ENCODE assay signal across 19 cellular contexts in genomic region chr1:32285658-32286057, GRCh38. TPM values are rescaled to one million over a fixed set of nuclear protein-coding genes. Genes with fewer than 3 reads are reported as not detected.
DNase-seq lines count a peak whose midpoint lies in the region; ATAC-seq, FAIRE-seq and TF ChIP-seq lines count a peak whose summit lies in the region.
"Had no signal": no experiment of that assay in that cellular context is flagged by ENCODE, and none has a peak within 500 bp of the region (broad histone marks: within the 10 kb centered on the region; RNA-seq: fewer than 3 reads in every experiment).

No MANE protein-coding gene starts in this region.

- H3K9me2 ChIP-seq in OCI-LY7 (ENCODE audit: insufficient read depth, low read length): no peaks in the 10 kb centered on the region

- H2AFZ ChIP-seq in OCI-LY7 (ENCODE audit: low read length) (no peak overlapping the region), K562 (ENCODE audit: low read depth, low read length) (peak overlapping the region; percentile 37), osteoblast (ENCODE audit: low read length) (no peak overlapping the region)
- H2AFZ ChIP-seq: GM23338 had no signal

- no peaks in the 10 kb centered on the region for H3K27me3 Mint-ChIP-seq in activated naive CD4-positive, alpha-beta T cell treated with anti-CD3 and anti-CD28 coated beads, Interleukin-2, amount 10 ng/mL, durations not matched to agents 7 days and 5 days
- no peaks in the 10 kb centered on the region for H3K27me3 Mint-ChIP-seq in activated CD4-positive, alpha-beta T cell treated with anti-CD3 and anti-CD28 coated beads for 36 hours
- H3K27me3 Mint-ChIP-seq: B cell; CD4-positive, alpha-beta T cell had no signal

- BruUV-seq in OCI-LY7 (replicated peaks; lab: Mats Ljungman, UMichigan) (TSS peak; percentile 77), K562 (replicated peaks; lab: Mats Ljungman, UMichigan) (no TSS peak)

- no peak for TF ChIP-seq EP300 in K562 (IDR thresholded peaks at IDR 0.05; ENCODE audit: low read length)
- no peak for TF ChIP-seq EP300 in transverse colon (IDR thresholded peaks at IDR 0.05; ENCODE audit: low read depth)

- no peak for TF ChIP-seq CTCF in OCI-LY7 (conservative IDR thresholded peaks at IDR 0.05; ENCODE audit: low read length)
- TF ChIP-seq CTCF in K562 (IDR thresholded peaks at IDR 0.05 in 2 of 3, conservative IDR thresholded peaks at IDR 0.05 in 1 of 3; ENCODE audit: insufficient read depth in 2 of 3, low read depth in 1 of 3, low read length in 3 of 3): no peak
- no peak for TF ChIP-seq CTCF in osteoblast (IDR thresholded peaks at IDR 0.05; ENCODE audit: extremely low read depth, low read depth, low read length)
- TF ChIP-seq CTCF in transverse colon (IDR thresholded peaks at IDR 0.05): no peak

- POLR2A ChIA-PET in OCI-LY7 (lab: Charles Lee) (no interaction called here), K562 (lab: Yijun Ruan, JAX) (no interaction called here)
- POLR2A ChIA-PET in activated CD4-positive, alpha-beta T cell treated with anti-CD3 and anti-CD28 coated beads for 36 hours (lab: Charles Lee): no interaction called here

- 39% methylated on average over 3 of the region's 3 CpGs for WGBS in K562 (ENCODE audit: insufficient coverage, low coverage, missing lambda C conversion rate)
- WGBS in transverse colon (ENCODE audit: low coverage in 1 of 2), 2 donors: 91% methylated on average over 3 of the region's 3 CpGs; no CpG with 5 or more reads in 1 of the 2 donors

- H3K36me3 Mint-ChIP-seq in activated naive CD4-positive, alpha-beta T cell treated with anti-CD3 and anti-CD28 coated beads, Interleukin-2, amount 10 ng/mL, durations not matched to agents 7 days and 5 days: peaks cover 29% of the 10 kb centered on the region
- peaks cover 34% of the 10 kb centered on the region for H3K36me3 Mint-ChIP-seq in activated CD4-positive, alpha-beta T cell treated with anti-CD3 and anti-CD28 coated beads for 36 hours (ENCODE audit: low read depth)

- H3K27ac ChIP-seq in OCI-LY7 (ENCODE audit: low read depth, low read length, poor library complexity, severe bottlenecking) (no peak overlapping the region), K562 (ENCODE audit: extremely low read depth, low read depth, low read length) (no peak overlapping the region), osteoblast (ENCODE audit: low read depth, low read length) (no peak overlapping the region), transverse colon (no peak overlapping the region)
- H3K27ac ChIP-seq: HL-60 had no signal

- DNase-seq in activated naive CD4-positive, alpha-beta T cell treated with anti-CD3 and anti-CD28 coated beads, Interleukin-2, amount 10 ng/mL, durations not matched to agents 7 days and 5 days: no peak
- no peak for DNase-seq in activated naive CD4-positive, alpha-beta T cell (lab: John Stamatoyannopoulos, UW)
- no peak for DNase-seq in OCI-LY7 (ENCODE audit: low spot score)
- DNase-seq in K562 (ENCODE audit: extremely low read depth in 1 of 4, low spot score in 3 of 4): no peak
- DNase-seq in osteoblast (ENCODE audit: insufficient read length, low spot score, missing footprints): peak; percentile 23
- DNase-seq in SHP77 treated with DMSO at 0.1 percent for 48 hours (lab: John Stamatoyannopoulos, UW): no peak
- DNase-seq in transverse colon: no peak
- DNase-seq in activated CD4-positive, alpha-beta T cell treated with anti-CD3 and anti-CD28 coated beads for 36 hours: no peak
- DNase-seq: C1 segment of cervical spinal cord; CD4-positive, alpha-beta T cell; DMS79; H7 had no signal

- H3K4me1 ChIP-seq in OCI-LY7 (ENCODE audit: insufficient read depth, low read length, poor library complexity, severe bottlenecking) (peaks cover 12% of the 10 kb centered on the region), K562 (replicated peaks in 1 of 2; ENCODE audit: control insufficient read depth in 2 of 2, insufficient read depth in 2 of 2, low read length in 2 of 2) (peaks cover under 1 to 1% of the 10 kb centered on the region in 2 experiments; a peak in 4 of 5 replicates), osteoblast (ENCODE audit: insufficient read depth, low read length) (no peaks in the 10 kb centered on the region), transverse colon (peaks cover 0 to 2% (median under 1%) of the 10 kb centered on the region in 4 donors)

- H3K4me3 ChIP-seq in OCI-LY7 (ENCODE audit: low read depth, low read length, poor library complexity, severe bottlenecking): no peak overlapping the region
- H3K4me3 ChIP-seq in K562: no peak overlapping the region
- no peak overlapping the region for H3K4me3 ChIP-seq in osteoblast (ENCODE audit: insufficient read depth, low read length)
- no peak overlapping the region for H3K4me3 ChIP-seq in transverse colon
- H3K4me3 ChIP-seq: GM12878, GM23338 had no signal

- no peak overlapping the region for H3K4me3 Mint-ChIP-seq in activated naive CD4-positive, alpha-beta T cell treated with anti-CD3 and anti-CD28 coated beads, Interleukin-2, amount 10 ng/mL, durations not matched to agents 7 days and 5 days
- no peak overlapping the region for H3K4me3 Mint-ChIP-seq in activated CD4-positive, alpha-beta T cell treated with anti-CD3 and anti-CD28 coated beads for 36 hours
- H3K4me3 Mint-ChIP-seq: B cell; CD4-positive, alpha-beta T cell; GM23338 had no signal

- no peak for TF ChIP-seq RAD21 in K562 (CRISPR knock-in tag; conservative IDR thresholded peaks at IDR 0.05 in 1 of 2, IDR thresholded peaks at IDR 0.05 in 1 of 2)

- H3K9me1 ChIP-seq in K562 (ENCODE audit: control insufficient read depth, insufficient read depth, low read length): no peaks in the 10 kb centered on the region

- H3K9ac ChIP-seq in K562 (ENCODE audit: insufficient read depth in 1 of 2, low read depth in 2 of 2, low read length in 2 of 2): no peak overlapping the region

- in situ Hi-C loops in K562 (cut with MboI) (no loop called here), transverse colon (cut with MboI; ENCODE audit: low pct_ligation_motif_present in 1 of 4, low pct_unique_long_range_greater_than_20kb in 1 of 4, low sequenced_read_pairs in 3 of 4) (no loop called here)

- H4K20me1 ChIP-seq in OCI-LY7 (ENCODE audit: insufficient read depth, low read length) (no peaks in the 10 kb centered on the region), K562 (replicated peaks; ENCODE audit: control insufficient read depth, insufficient read depth, low read length) (no peaks in the 10 kb centered on the region), osteoblast (ENCODE audit: insufficient read depth, low read length) (no peaks in the 10 kb centered on the region)

- H3K9me3 ChIP-seq in OCI-LY7 (ENCODE audit: low read length): no peaks in the 10 kb centered on the region
- no peaks in the 10 kb centered on the region for H3K9me3 ChIP-seq in K562 (replicated peaks; ENCODE audit: control insufficient read depth, insufficient read depth, low read depth, low read length)
- H3K9me3 ChIP-seq in osteoblast (ENCODE audit: low read depth, low read length): no peaks in the 10 kb centered on the region
- H3K9me3 ChIP-seq in transverse colon: no peaks in the 10 kb centered on the region

- TF ChIP-seq POLR2A in K562 (conservative IDR thresholded peaks at IDR 0.05): no peak
- no peak for TF ChIP-seq POLR2A in transverse colon (IDR thresholded peaks at IDR 0.05)

- no peak overlapping the region for H3K4me2 ChIP-seq in OCI-LY7 (ENCODE audit: low read length)
- no peak overlapping the region for H3K4me2 ChIP-seq in K562 (ENCODE audit: insufficient read depth, low read length)
- H3K4me2 ChIP-seq in osteoblast (ENCODE audit: insufficient read depth, low read length): no peak overlapping the region
- H3K4me2 ChIP-seq: GM23338 had no signal

- no peak for ATAC-seq in K562
- ATAC-seq in activated CD4-positive, alpha-beta T cell treated with anti-CD3 and anti-CD28 coated beads for 36 hours: no peak
- ATAC-seq: GM12878, GM23338 had no signal

- no peaks in the 10 kb centered on the region for H3K79me2 ChIP-seq in OCI-LY7 (ENCODE audit: insufficient read depth, low read depth, low read length)
- H3K79me2 ChIP-seq in K562 (ENCODE audit: control insufficient read depth, insufficient read depth, low read length): no peaks in the 10 kb centered on the region
- no peaks in the 10 kb centered on the region for H3K79me2 ChIP-seq in osteoblast (ENCODE audit: insufficient read depth, low read length)

- CTCF ChIA-PET in activated naive CD4-positive, alpha-beta T cell treated with anti-CD3 and anti-CD28 coated beads, Interleukin-2, amount 10 ng/mL, durations not matched to agents 7 days and 5 days (lab: Charles Lee): no interaction called here
- CTCF ChIA-PET in OCI-LY7 (lab: Charles Lee; ENCODE audit: unreplicated experiment) (no interaction called here), K562 (lab: Yijun Ruan, JAX; ENCODE audit: low intra/inter-chr PET ratio) (no interaction called here)
- CTCF ChIA-PET in activated CD4-positive, alpha-beta T cell treated with anti-CD3 and anti-CD28 coated beads for 36 hours (lab: Charles Lee): no interaction called here

- H3K27ac Mint-ChIP-seq in activated naive CD4-positive, alpha-beta T cell treated with anti-CD3 and anti-CD28 coated beads, Interleukin-2, amount 10 ng/mL, durations not matched to agents 7 days and 5 days: peak overlapping the region; percentile 47
- H3K27ac Mint-ChIP-seq in activated CD4-positive, alpha-beta T cell treated with anti-CD3 and anti-CD28 coated beads for 36 hours: no peak overlapping the region
- H3K27ac Mint-ChIP-seq: B cell; CD4-positive, alpha-beta T cell; GM23338 had no signal

- no peaks in the 10 kb centered on the region for H3K9me3 Mint-ChIP-seq in activated naive CD4-positive, alpha-beta T cell treated with anti-CD3 and anti-CD28 coated beads, Interleukin-2, amount 10 ng/mL, durations not matched to agents 7 days and 5 days
- H3K9me3 Mint-ChIP-seq in activated CD4-positive, alpha-beta T cell treated with anti-CD3 and anti-CD28 coated beads for 36 hours (ENCODE audit: low read depth): no peaks in the 10 kb centered on the region
- H3K9me3 Mint-ChIP-seq: CD4-positive, alpha-beta T cell; GM23338 had no signal

- FAIRE-seq in K562 (lab: Jason Lieb, UNC): no peak
- FAIRE-seq: A204.1, GM12878, GM18507 had no signal

- H3K36me3 ChIP-seq in OCI-LY7 (ENCODE audit: insufficient read depth, low read length): peaks cover 64% of the 10 kb centered on the region
- H3K36me3 ChIP-seq in K562 (ENCODE audit: control insufficient read depth, insufficient read depth, low read length): no peaks in the 10 kb centered on the region
- no peaks in the 10 kb centered on the region for H3K36me3 ChIP-seq in osteoblast (ENCODE audit: insufficient read depth, low read length)
- H3K36me3 ChIP-seq in transverse colon: no peaks in the 10 kb centered on the region

- intact Hi-C loops in OCI-LY7 (cut with micrococcal nuclease; ENCODE audit: unreplicated experiment) (no loop called here), K562 (cut with micrococcal nuclease) (no loop called here), transverse colon (cut with DNase I; ENCODE audit: low total_unique reads) (no loop called here)
- intact Hi-C loops in activated CD4-positive, alpha-beta T cell treated with anti-CD3 and anti-CD28 coated beads for 36 hours (cut with DNase I, micrococcal nuclease): no loop called here

- peaks cover 8% of the 10 kb centered on the region for H3K4me1 Mint-ChIP-seq in activated naive CD4-positive, alpha-beta T cell treated with anti-CD3 and anti-CD28 coated beads, Interleukin-2, amount 10 ng/mL, durations not matched to agents 7 days and 5 days
- H3K4me1 Mint-ChIP-seq in activated CD4-positive, alpha-beta T cell treated with anti-CD3 and anti-CD28 coated beads for 36 hours: peaks cover 9% of the 10 kb centered on the region

- H3K27me3 ChIP-seq in K562 (ENCODE audit: control insufficient read depth in 2 of 2, insufficient read depth in 2 of 2, low read length in 2 of 2) (no peaks in the 10 kb centered on the region), osteoblast (ENCODE audit: insufficient read depth, low read length) (no peaks in the 10 kb centered on the region), transverse colon (no peaks in the 10 kb centered on the region)

RNA-seq across cellular contexts. Expression of gene HDAC1, which starts 6.2 kb away (rescaled TPM):
- 259 and 270 TPM in 2 replicates for total RNA-seq in OCI-LY7 (2014; rRNA removed; shearing (Covaris generic))
- total RNA-seq in OCI-LY7 (2022): 254 and 263 TPM in 2 replicates
- 321 and 515 TPM in 2 replicates for total RNA-seq in K562 (2011; cell fraction: chromatin; rRNA removed; ENCODE audit: low replicate concordance)
- 309 and 314 TPM in 2 replicates for total RNA-seq in K562 (2011; cell fraction: nucleolus; rRNA removed)
- 269 and 306 TPM in 2 replicates for total RNA-seq in K562 (2011; cell fraction: nucleoplasm; rRNA removed)
- total RNA-seq in K562 (2014; rRNA removed): 169 and 182 TPM in 2 replicates
- 193 and 197 TPM in 2 replicates for total RNA-seq in K562 (2014; rRNA removed; fragmentation: Illumina TruSeq; extraction: Trizol)
- total RNA-seq in K562 (2015; rRNA removed; fragmentation: Illumina TruSeq; extraction: Trizol): 169 and 180 TPM in 2 replicates
- 182 and 185 TPM in 2 replicates for total RNA-seq in K562 (2021)
- 384 and 397 TPM in 2 replicates for polyA plus RNA-seq in K562 (2011; rRNA removed)
- polyA plus RNA-seq in K562 (2011; cell fraction: cytosol; rRNA removed): 176 and 327 TPM in 2 replicates
- polyA plus RNA-seq in K562 (2011; cell fraction: nucleus; rRNA removed): 496 and 637 TPM in 2 replicates
- polyA plus RNA-seq in K562 (2012): 225 and 429 TPM in 2 replicates
- polyA plus RNA-seq in K562 (2014; fragmentation: Illumina TruSeq; extraction: Trizol): 213 and 224 TPM in 2 replicates
- 100 to 1,000 TPM; 183 to 205 TPM for polyA plus RNA-seq in K562 (2014; fragmentation: Nextera tagmentation; extraction: Ambion mirVana)
- polyA plus RNA-seq in K562 (2014; rRNA removed): 210 and 239 TPM in 2 replicates
- polyA minus RNA-seq in K562 (2011; rRNA and poly(A)+ RNA removed): 318 and 361 TPM in 2 replicates
- polyA minus RNA-seq in K562 (2011; cell fraction: cytosol; rRNA and poly(A)+ RNA removed): 89.8 and 90.4 TPM in 2 replicates
- polyA minus RNA-seq in K562 (2011; cell fraction: nucleus; rRNA and poly(A)+ RNA removed): 144 and 207 TPM in 2 replicates
- total RNA-seq in osteoblast: 44.5 and 46.6 TPM in 2 replicates
- total RNA-seq in transverse colon: 100 to 1,000 TPM in 3 of 4 donors, 10 to 100 TPM in 1; 85.2 to 218 (median 174) TPM
- total RNA-seq in activated CD4-positive, alpha-beta T cell treated with anti-CD3 and anti-CD28 coated beads for 36 hours: 100 to 1,000 TPM; 132 to 146 TPM

RNA-seq across cellular contexts. Expression of gene LCK, which starts 34.6 kb away (rescaled TPM):
- total RNA-seq in OCI-LY7 (2014; rRNA removed; shearing (Covaris generic)): 217 and 218 TPM in 2 replicates
- total RNA-seq in OCI-LY7 (2022) (135 and 146 TPM in 2 replicates), K562 (2014; rRNA removed) (0.08 TPM in 1 of 2 replicates, not detected in the other), K562 (2014; rRNA removed; fragmentation: Illumina TruSeq; extraction: Trizol) (0.13 TPM in 1 of 2 replicates, not detected in the other), K562 (2015; rRNA removed; fragmentation: Illumina TruSeq; extraction: Trizol) (not detected in 2 replicates), K562 (2021) (0.38 and 0.47 TPM in 2 replicates), osteoblast (0.29 TPM in 1 of 2 replicates, not detected in the other), transverse colon (10 to 100 TPM in 1 of 4 donors, 1 to 10 TPM in 2, not detected in 1; 4.5 to 12.3 (median 8.7) TPM)
- total RNA-seq in K562 (2011; cell fraction: chromatin; rRNA removed; ENCODE audit: low replicate concordance): not detected in 2 replicates
- total RNA-seq in K562 (2011; cell fraction: nucleolus; rRNA removed): not detected in 2 replicates
- total RNA-seq in K562 (2011; cell fraction: nucleoplasm; rRNA removed): 0.81 TPM in 1 of 2 replicates, not detected in the other
- polyA plus RNA-seq in K562 (2011; rRNA removed) (not detected in 2 replicates), K562 (2014; fragmentation: Illumina TruSeq; extraction: Trizol) (0.04 TPM in 1 of 2 replicates, not detected in the other), K562 (2014; fragmentation: Nextera tagmentation; extraction: Ambion mirVana) (not detected), K562 (2014; rRNA removed) (0.13 TPM in 1 of 2 replicates, not detected in the other)
- not detected in 2 replicates for polyA plus RNA-seq in K562 (2011; cell fraction: cytosol; rRNA removed)
- polyA plus RNA-seq in K562 (2011; cell fraction: nucleus; rRNA removed): 0.41 TPM in 1 of 2 replicates, not detected in the other
- not detected in 2 replicates for polyA plus RNA-seq in K562 (2012)
- not detected in 2 replicates for polyA minus RNA-seq in K562 (2011; rRNA and poly(A)+ RNA removed)
- not detected in 2 replicates for polyA minus RNA-seq in K562 (2011; cell fraction: cytosol; rRNA and poly(A)+ RNA removed)
- not detected in 2 replicates for polyA minus RNA-seq in K562 (2011; cell fraction: nucleus; rRNA and poly(A)+ RNA removed)
- total RNA-seq in activated CD4-positive, alpha-beta T cell treated with anti-CD3 and anti-CD28 coated beads for 36 hours: 100 to 1,000 TPM; 179 to 220 TPM
- total RNA-seq: G401 had no signal

RNA-seq across cellular contexts. Expression of gene FAM167B, which starts 38.6 kb away (rescaled TPM):
- 1.1 and 1.6 TPM in 2 replicates for total RNA-seq in OCI-LY7 (2014; rRNA removed; shearing (Covaris generic))
- total RNA-seq in OCI-LY7 (2022) (1.8 and 3.1 TPM in 2 replicates), K562 (2014; rRNA removed) (not detected in 2 replicates), K562 (2014; rRNA removed; fragmentation: Illumina TruSeq; extraction: Trizol) (not detected in 2 replicates), K562 (2015; rRNA removed; fragmentation: Illumina TruSeq; extraction: Trizol) (not detected in 2 replicates), K562 (2021) (not detected in 2 replicates), osteoblast (2.5 and 4.4 TPM in 2 replicates), transverse colon (1 to 10 TPM in 2 of 4 donors, not detected in 2; 1.1 to 1.5 TPM)
- not detected in 2 replicates for total RNA-seq in K562 (2011; cell fraction: chromatin; rRNA removed; ENCODE audit: low replicate concordance)
- total RNA-seq in K562 (2011; cell fraction: nucleolus; rRNA removed): 0.33 TPM in 1 of 2 replicates, not detected in the other
- not detected in 2 replicates for total RNA-seq in K562 (2011; cell fraction: nucleoplasm; rRNA removed)
- polyA plus RNA-seq in K562 (2011; rRNA removed) (not detected in 2 replicates), K562 (2014; fragmentation: Illumina TruSeq; extraction: Trizol) (not detected in 2 replicates), K562 (2014; fragmentation: Nextera tagmentation; extraction: Ambion mirVana) (not detected), K562 (2014; rRNA removed) (not detected in 2 replicates)
- not detected in 2 replicates for polyA plus RNA-seq in K562 (2011; cell fraction: cytosol; rRNA removed)
- polyA plus RNA-seq in K562 (2011; cell fraction: nucleus; rRNA removed): not detected in 2 replicates
- not detected in 2 replicates for polyA plus RNA-seq in K562 (2012)
- not detected in 2 replicates for polyA minus RNA-seq in K562 (2011; rRNA and poly(A)+ RNA removed)
- not detected in 2 replicates for polyA minus RNA-seq in K562 (2011; cell fraction: cytosol; rRNA and poly(A)+ RNA removed)
- polyA minus RNA-seq in K562 (2011; cell fraction: nucleus; rRNA and poly(A)+ RNA removed): not detected in 2 replicates
- total RNA-seq in activated CD4-positive, alpha-beta T cell treated with anti-CD3 and anti-CD28 coated beads for 36 hours: under 1 TPM; 0.72 to 0.82 TPM
- total RNA-seq: G401 had no signal

RNA-seq across cellular contexts. Expression of gene MARCKSL1, which starts 50.4 kb away (rescaled TPM):
- 120 and 130 TPM in 2 replicates for total RNA-seq in OCI-LY7 (2014; rRNA removed; shearing (Covaris generic))
- 246 and 288 TPM in 2 replicates for total RNA-seq in OCI-LY7 (2022)
- total RNA-seq in K562 (2011; cell fraction: chromatin; rRNA removed; ENCODE audit: low replicate concordance): 19.8 and 52.7 TPM in 2 replicates
- 56.5 and 63.0 TPM in 2 replicates for total RNA-seq in K562 (2011; cell fraction: nucleolus; rRNA removed)
- total RNA-seq in K562 (2011; cell fraction: nucleoplasm; rRNA removed): 61.2 and 72.0 TPM in 2 replicates
- total RNA-seq in K562 (2014; rRNA removed): 155 and 188 TPM in 2 replicates
- 85.0 and 89.5 TPM in 2 replicates for total RNA-seq in K562 (2014; rRNA removed; fragmentation: Illumina TruSeq; extraction: Trizol)
- 99.5 and 102 TPM in 2 replicates for total RNA-seq in K562 (2015; rRNA removed; fragmentation: Illumina TruSeq; extraction: Trizol)
- total RNA-seq in K562 (2021): 236 and 247 TPM in 2 replicates
- polyA plus RNA-seq in K562 (2011; rRNA removed): 202 and 216 TPM in 2 replicates
- 300 and 303 TPM in 2 replicates for polyA plus RNA-seq in K562 (2011; cell fraction: cytosol; rRNA removed)
- 63.0 and 65.4 TPM in 2 replicates for polyA plus RNA-seq in K562 (2011; cell fraction: nucleus; rRNA removed)
- 99.2 and 141 TPM in 2 replicates for polyA plus RNA-seq in K562 (2012)
- polyA plus RNA-seq in K562 (2014; fragmentation: Illumina TruSeq; extraction: Trizol): 325 and 361 TPM in 2 replicates
- polyA plus RNA-seq in K562 (2014; fragmentation: Nextera tagmentation; extraction: Ambion mirVana): 10 to 100 TPM; 14.7 to 14.8 TPM
- 256 and 262 TPM in 2 replicates for polyA plus RNA-seq in K562 (2014; rRNA removed)
- polyA minus RNA-seq in K562 (2011; rRNA and poly(A)+ RNA removed): 110 and 133 TPM in 2 replicates
- polyA minus RNA-seq in K562 (2011; cell fraction: cytosol; rRNA and poly(A)+ RNA removed): 77.4 and 89.7 TPM in 2 replicates
- polyA minus RNA-seq in K562 (2011; cell fraction: nucleus; rRNA and poly(A)+ RNA removed): 30.2 and 47.4 TPM in 2 replicates
- 15.9 and 16.6 TPM in 2 replicates for total RNA-seq in osteoblast
- total RNA-seq in transverse colon: 10 to 100 TPM; 40.0 to 62.8 (median 53.0) TPM
- total RNA-seq in activated CD4-positive, alpha-beta T cell treated with anti-CD3 and anti-CD28 coated beads for 36 hours: 10 to 100 TPM; 27.0 to 29.3 TPM

Comparison
In these comparisons a context has a peak if more than half of its experiments do, and no peak if none do; other contexts are left out.
1. RNA of gene LCK, which starts 34.6 kb away (total RNA-seq): 179 to 220 TPM in activated CD4-positive, alpha-beta T cell treated with anti-CD3 and anti-CD28 coated beads for 36 hours and 135 to 218 TPM in OCI-LY7; 4.5 to 12.3 TPM in transverse colon, 0.08 to 0.81 TPM in K562 and 0.29 TPM in osteoblast; every median in the first group is over 10 times any median in the second.